In the genomic region with DNA sequence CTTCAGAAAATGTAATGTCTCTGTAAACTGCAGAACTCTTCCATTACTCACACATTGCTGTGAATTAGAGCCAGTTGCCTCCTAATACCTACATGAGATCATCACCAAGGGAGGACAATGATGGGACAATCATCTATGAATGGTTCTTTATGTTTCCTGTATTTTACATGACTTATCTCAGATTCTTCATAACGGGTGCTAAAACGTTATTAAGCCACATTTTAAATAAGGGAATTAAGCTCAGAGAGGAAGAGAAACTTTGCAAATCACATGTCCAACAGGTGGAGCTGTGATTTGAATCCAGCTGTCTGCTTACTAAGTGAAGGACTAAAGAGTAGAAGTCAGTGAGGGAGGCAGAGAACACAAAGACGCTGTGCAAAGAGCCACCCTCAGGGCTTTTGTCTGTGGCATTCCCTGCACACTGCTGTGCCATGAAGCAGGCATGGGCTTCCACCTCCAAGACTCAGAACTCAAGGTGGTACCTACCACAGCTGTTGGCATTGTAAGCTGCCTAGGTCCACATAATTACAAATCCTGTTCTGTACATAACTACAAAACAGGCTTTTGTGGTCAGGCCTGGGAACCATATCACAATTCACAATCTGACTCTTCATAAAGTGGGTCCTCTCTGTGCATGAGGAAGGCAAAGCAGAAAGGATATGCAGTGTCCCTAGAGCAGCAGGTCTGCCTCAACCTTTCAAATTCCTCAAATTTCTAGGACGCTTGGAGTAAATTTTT, we compare ENCODE assay signal across 8 cellular contexts.
A peak's percentile ranks its signal among the peaks of the same experiment; 100 is the strongest.
DNase-seq lines count a peak whose midpoint lies in the region; ATAC-seq and TF ChIP-seq lines count a peak whose summit lies in the region.

No MANE protein-coding gene starts in this region.

- peak; percentile 34 for TF ChIP-seq CTCF in astrocyte of the spinal cord (IDR thresholded peaks at IDR 0.05; ENCODE audit: low read depth, low read length)

- no peaks in the 10 kb centered on the region for H3K9me3 ChIP-seq in mucosa of rectum (ENCODE audit: control insufficient read depth in 2 of 2, low read length in 2 of 2)

- H3K4me3 ChIP-seq in astrocyte of the spinal cord (ENCODE audit: low read depth, low read length) (no peak overlapping the region), mucosa of rectum (ENCODE audit: low read length in 2 of 2) (peak overlapping the region in 1 of 2 donors; percentile 4)

- in situ Hi-C loops in astrocyte of the spinal cord (cut with HindIII; ENCODE audit: low sequenced_read_pairs): no loop called here

- H3K9ac ChIP-seq in mucosa of rectum (ENCODE audit: low read depth in 1 of 2, low read length in 2 of 2): no peak overlapping the region

- no peaks in the 10 kb centered on the region for H3K36me3 ChIP-seq in mucosa of rectum (ENCODE audit: control insufficient read depth in 2 of 2, insufficient read depth in 2 of 2, low read length in 2 of 2)

- ATAC-seq in GM19468 (IDR thresholded peaks at IDR 0.05; ENCODE audit: extremely low read depth, unreplicated experiment): peak; percentile 73
- peak; percentile 79 for ATAC-seq in HG03442 (IDR thresholded peaks at IDR 0.05; ENCODE audit: unreplicated experiment)

- peak overlapping the region; percentile 58 for H3K27ac ChIP-seq in mucosa of rectum (ENCODE audit: low read depth in 2 of 2, low read length in 2 of 2)

- peaks cover 0 to 3% of the 10 kb centered on the region in 2 donors for H3K4me1 ChIP-seq in mucosa of rectum (ENCODE audit: control insufficient read depth in 2 of 2, insufficient read depth in 2 of 2, low read length in 2 of 2)

- peak; percentile 51 for DNase-seq in EH (ENCODE audit: low read depth)
- peak; percentile 36 for DNase-seq in astrocyte of the spinal cord (ENCODE audit: low read depth, low spot score)
- DNase-seq in SHP77 treated with DMSO at 0.1 percent for 48 hours (lab: John Stamatoyannopoulos, UW): no peak
- no peak for DNase-seq in activated CD4-positive, alpha-beta T cell treated with anti-CD3 and anti-CD28 coated beads for 1 hour
- DNase-seq in activated T-cell treated with anti-CD3 and anti-CD28 coated beads, Interleukin-2, amount 50 U/mL, for 48 hours: no peak

- H3K27me3 ChIP-seq in mucosa of rectum (ENCODE audit: control insufficient read depth in 2 of 2, insufficient read depth in 2 of 2, low read length in 2 of 2): no peaks in the 10 kb centered on the region

Comparison
In these comparisons a context has a peak if more than half of its experiments do, and no peak if none do; other contexts are left out.
1. DNase-seq: peak in EH (single experiment) and astrocyte of the spinal cord (single experiment); none in SHP77 treated with DMSO at 0.1 percent for 48 hours (single experiment), activated CD4-positive, alpha-beta T cell treated with anti-CD3 and anti-CD28 coated beads for 1 hour (single experiment) and activated T-cell treated with anti-CD3 and anti-CD28 coated beads, Interleukin-2, amount 50 U/mL, for 48 hours (0 of 2).